ENCODE assay signal across 1 cellular context in the genomic region with DNA sequence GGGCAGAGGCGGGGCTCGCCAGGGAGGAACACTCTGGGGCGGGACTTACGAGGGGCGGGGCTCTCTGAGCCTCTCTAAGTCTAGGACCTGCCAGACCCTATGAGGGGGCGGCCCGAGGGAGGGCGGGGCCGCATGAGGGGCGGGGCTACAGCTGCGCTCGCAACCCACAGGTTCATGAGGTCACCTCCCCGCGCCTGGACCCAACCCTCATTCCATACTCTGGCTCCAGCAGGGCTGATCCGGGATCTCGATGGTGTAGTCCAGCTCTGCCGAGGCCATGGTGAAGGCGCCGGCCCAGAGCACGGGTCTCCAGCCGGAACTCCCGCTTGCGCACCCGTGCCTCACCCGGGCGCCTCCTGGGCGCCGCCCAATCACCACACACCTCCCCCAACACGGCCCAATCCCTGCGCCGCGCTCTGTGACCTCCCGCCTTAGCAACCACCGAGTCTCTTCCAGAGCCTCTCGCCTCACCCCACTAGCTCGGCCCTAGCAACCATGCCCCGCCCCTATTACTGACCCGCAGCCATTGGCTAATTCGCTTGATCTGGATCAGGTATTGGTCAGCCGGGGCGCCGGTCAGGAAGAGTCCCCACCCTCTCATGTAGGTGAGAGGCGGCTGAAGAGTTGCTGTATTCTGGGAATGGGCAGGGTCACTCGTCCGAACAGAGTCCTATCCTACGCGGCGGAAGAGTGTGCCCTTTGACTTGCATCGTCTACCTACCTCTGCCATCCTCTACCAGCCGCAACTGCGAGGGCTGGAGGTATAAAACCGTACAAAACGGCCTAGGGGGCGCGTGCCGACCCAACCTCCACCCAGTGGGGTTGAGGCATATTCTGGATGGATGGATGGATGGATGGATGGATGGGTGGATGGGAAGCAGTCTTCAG.
TF ChIP-seq lines count a peak whose summit lies in the region.

ARMH1 (plus strand) TSS at position 602 of the 888 bp plus-strand sequence. CDS start 14,984 bp downstream, outside the sequence.
TMEM53 (minus strand) TSS at position 369 of the 888 bp plus-strand sequence; CDS start at position 279, 90 bp downstream.

TF ChIP-seq in K562, 482 proteins besides CTCF, POLR2A, EP300 and RAD21 (continued from another document and continues in another):
- TF ChIP-seq AFF4 (CRISPR knock-in tag; IDR thresholded peaks at IDR 0.05): no peak
- no peak for TF ChIP-seq ZNF77 (CRISPR knock-in tag; IDR thresholded peaks at IDR 0.05)
- peak; percentile 99 for TF ChIP-seq MBD2 (IDR thresholded peaks at IDR 0.05; ENCODE audit: borderline replicate concordance, low read depth)
- TF ChIP-seq PBX2 (CRISPR knock-in tag; IDR thresholded peaks at IDR 0.05; ENCODE audit: low read depth): peak; percentile 98
- TF ChIP-seq PBX2 (tag; conservative IDR thresholded peaks at IDR 0.05; ENCODE audit: low read depth): peak; percentile 100
- TF ChIP-seq, protein P1, sequence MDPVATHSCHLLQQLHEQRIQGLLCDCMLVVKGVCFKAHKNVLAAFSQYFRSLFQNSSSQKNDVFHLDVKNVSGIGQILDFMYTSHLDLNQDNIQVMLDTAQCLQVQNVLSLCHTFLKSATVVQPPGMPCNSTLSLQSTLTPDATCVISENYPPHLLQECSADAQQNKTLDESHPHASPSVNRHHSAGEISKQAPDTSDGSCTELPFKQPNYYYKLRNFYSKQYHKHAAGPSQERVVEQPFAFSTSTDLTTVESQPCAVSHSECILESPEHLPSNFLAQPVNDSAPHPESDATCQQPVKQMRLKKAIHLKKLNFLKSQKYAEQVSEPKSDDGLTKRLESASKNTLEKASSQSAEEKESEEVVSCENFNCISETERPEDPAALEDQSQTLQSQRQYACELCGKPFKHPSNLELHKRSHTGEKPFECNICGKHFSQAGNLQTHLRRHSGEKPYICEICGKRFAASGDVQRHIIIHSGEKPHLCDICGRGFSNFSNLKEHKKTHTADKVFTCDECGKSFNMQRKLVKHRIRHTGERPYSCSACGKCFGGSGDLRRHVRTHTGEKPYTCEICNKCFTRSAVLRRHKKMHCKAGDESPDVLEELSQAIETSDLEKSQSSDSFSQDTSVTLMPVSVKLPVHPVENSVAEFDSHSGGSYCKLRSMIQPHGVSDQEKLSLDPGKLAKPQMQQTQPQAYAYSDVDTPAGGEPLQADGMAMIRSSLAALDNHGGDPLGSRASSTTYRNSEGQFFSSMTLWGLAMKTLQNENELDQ (CRISPR knock-in tag; IDR thresholded peaks at IDR 0.05; ENCODE audit: borderline replicate concordance): no peak
- TF ChIP-seq ETV5 (CRISPR knock-in tag; IDR thresholded peaks at IDR 0.05; ENCODE audit: low read depth): no peak; the same call in none of the 2 replicates
- no peak for TF ChIP-seq ZNF197 (CRISPR knock-in tag; IDR thresholded peaks at IDR 0.05; ENCODE audit: low read depth)
- TF ChIP-seq ATF3 (IDR thresholded peaks at IDR 0.05): peak; percentile 76
- TF ChIP-seq ATF3 (CRISPR knock-in tag; conservative IDR thresholded peaks at IDR 0.05): no peak
- no peak for TF ChIP-seq FOXA1 (IDR thresholded peaks at IDR 0.05; ENCODE audit: borderline replicate concordance)
- TF ChIP-seq, protein P2, sequence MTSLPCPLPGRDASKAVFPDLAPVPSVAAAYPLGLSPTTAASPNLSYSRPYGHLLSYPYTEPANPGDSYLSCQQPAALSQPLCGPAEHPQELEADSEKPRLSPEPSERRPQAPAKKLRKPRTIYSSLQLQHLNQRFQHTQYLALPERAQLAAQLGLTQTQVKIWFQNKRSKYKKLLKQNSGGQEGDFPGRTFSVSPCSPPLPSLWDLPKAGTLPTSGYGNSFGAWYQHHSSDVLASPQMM (CRISPR knock-in tag; IDR thresholded peaks at IDR 0.05): no peak
- TF ChIP-seq, protein P3, sequence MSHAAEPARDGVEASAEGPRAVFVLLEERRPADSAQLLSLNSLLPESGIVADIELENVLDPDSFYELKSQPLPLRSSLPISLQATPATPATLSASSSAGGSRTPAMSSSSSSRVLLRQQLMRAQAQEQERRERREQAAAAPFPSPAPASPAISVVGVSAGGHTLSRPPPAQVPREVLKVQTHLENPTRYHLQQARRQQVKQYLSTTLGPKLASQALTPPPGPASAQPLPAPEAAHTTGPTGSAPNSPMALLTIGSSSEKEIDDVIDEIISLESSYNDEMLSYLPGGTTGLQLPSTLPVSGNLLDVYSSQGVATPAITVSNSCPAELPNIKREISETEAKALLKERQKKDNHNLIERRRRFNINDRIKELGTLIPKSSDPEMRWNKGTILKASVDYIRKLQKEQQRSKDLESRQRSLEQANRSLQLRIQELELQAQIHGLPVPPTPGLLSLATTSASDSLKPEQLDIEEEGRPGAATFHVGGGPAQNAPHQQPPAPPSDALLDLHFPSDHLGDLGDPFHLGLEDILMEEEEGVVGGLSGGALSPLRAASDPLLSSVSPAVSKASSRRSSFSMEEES (CRISPR knock-in tag; IDR thresholded peaks at IDR 0.05): no peak
- TF ChIP-seq, protein P4, sequence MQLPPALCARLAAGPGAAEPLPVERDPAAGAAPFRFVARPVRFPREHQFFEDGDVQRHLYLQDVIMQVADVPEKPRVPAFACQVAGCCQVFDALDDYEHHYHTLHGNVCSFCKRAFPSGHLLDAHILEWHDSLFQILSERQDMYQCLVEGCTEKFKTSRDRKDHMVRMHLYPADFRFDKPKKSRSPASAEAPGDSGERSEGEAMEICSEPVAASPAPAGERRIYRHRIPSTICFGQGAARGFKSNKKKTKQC (CRISPR knock-in tag; IDR thresholded peaks at IDR 0.05): no peak; the same call in 1 of the 2 replicates
- TF ChIP-seq ZNF507 (tag; conservative IDR thresholded peaks at IDR 0.05): no peak
- TF ChIP-seq, protein P5, sequence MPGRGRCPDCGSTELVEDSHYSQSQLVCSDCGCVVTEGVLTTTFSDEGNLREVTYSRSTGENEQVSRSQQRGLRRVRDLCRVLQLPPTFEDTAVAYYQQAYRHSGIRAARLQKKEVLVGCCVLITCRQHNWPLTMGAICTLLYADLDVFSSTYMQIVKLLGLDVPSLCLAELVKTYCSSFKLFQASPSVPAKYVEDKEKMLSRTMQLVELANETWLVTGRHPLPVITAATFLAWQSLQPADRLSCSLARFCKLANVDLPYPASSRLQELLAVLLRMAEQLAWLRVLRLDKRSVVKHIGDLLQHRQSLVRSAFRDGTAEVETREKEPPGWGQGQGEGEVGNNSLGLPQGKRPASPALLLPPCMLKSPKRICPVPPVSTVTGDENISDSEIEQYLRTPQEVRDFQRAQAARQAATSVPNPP (IDR thresholded peaks at IDR 0.05; ENCODE audit: borderline replicate concordance, insufficient read depth, insufficient read length): no peak
- TF ChIP-seq RUNX1 (IDR thresholded peaks at IDR 0.05; ENCODE audit: low read depth): peak; percentile 40; the same call in 1 of the 2 replicates
- no peak for TF ChIP-seq NCOR1 (IDR thresholded peaks at IDR 0.05)
- TF ChIP-seq, protein P6, sequence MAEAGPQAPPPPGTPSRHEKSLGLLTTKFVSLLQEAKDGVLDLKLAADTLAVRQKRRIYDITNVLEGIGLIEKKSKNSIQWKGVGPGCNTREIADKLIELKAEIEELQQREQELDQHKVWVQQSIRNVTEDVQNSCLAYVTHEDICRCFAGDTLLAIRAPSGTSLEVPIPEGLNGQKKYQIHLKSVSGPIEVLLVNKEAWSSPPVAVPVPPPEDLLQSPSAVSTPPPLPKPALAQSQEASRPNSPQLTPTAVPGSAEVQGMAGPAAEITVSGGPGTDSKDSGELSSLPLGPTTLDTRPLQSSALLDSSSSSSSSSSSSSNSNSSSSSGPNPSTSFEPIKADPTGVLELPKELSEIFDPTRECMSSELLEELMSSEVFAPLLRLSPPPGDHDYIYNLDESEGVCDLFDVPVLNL (CRISPR knock-in tag; IDR thresholded peaks at IDR 0.05; ENCODE audit: low read depth): 0 out of 2 replicates have a peak, but pooled peaks have one; percentile 73
- peak; percentile 75 for TF ChIP-seq MYC (IDR thresholded peaks at IDR 0.05; ENCODE audit: low read depth, low read length)
- TF ChIP-seq MYC (CRISPR knock-in tag; IDR thresholded peaks at IDR 0.05; ENCODE audit: borderline replicate concordance, low read depth): no peak
